Comparison of ENCODE assay signal across 8 cellular contexts in the genomic region with DNA sequence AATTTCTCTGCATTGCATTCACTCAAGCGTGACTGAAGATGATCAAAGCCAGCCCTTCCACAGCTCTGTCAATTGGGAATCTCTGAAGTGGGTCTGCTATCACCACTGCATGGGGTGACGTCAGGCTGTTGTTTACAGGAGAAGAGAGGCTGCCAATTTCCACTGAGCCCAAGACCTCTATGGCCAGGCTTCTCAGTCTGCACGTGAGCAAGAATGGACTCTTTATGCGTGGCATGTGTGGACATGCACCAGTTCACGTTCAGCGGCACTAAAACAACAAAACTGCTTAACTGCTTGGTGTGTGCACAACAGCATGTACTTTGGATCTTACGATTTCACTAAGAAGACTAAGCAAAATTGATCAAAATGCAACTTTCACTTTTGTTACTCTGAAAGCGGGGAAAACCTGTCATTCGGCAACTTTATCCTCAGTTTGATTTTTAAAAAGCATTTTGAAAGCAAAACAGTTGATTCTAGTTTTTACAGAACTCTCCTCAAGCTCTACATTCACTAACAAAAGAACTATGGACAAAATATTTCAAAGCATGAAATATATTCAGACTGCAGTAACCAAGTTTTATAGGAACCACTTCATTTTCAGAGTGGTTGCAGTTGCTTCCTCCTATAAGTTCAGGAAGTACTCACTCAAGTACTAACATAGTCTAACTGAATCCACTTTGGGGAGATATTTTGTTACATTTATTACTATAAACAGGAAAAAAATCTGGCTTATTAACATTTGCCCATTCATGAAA.
A peak's percentile ranks its signal among the peaks of the same experiment; 100 is the strongest.
DNase-seq lines count a peak whose midpoint lies in the region; ATAC-seq and TF ChIP-seq lines count a peak whose summit lies in the region.

No MANE protein-coding gene starts in this region.

- H3K36me3 Mint-ChIP-seq in HFFc6 (ENCODE audit: low read depth): peaks cover 7% of the 10 kb centered on the region

- no peaks in the 10 kb centered on the region for H3K9me3 ChIP-seq in OCI-LY1 (ENCODE audit: low read length)

- peak overlapping the region; percentile 63 for H3K9ac ChIP-seq in OCI-LY1 (ENCODE audit: low read length)

- H2AFZ ChIP-seq in OCI-LY1 (ENCODE audit: low read length): no peak overlapping the region

- H3K27ac ChIP-seq in C4-2B: peak overlapping the region; percentile 39; the same call in 1 of the 2 replicates
- H3K27ac ChIP-seq in OCI-LY1 (ENCODE audit: low read depth, low read length, poor library complexity, severe bottlenecking): peak overlapping the region; percentile 99
- peak overlapping the region; percentile 6 for H3K27ac ChIP-seq in foreskin keratinocyte

- TF ChIP-seq CTCF in C4-2B (conservative IDR thresholded peaks at IDR 0.05) (no peak), HFFc6 (IDR thresholded peaks at IDR 0.05) (no peak), OCI-LY1 (IDR thresholded peaks at IDR 0.05; ENCODE audit: low read length) (no peak), foreskin keratinocyte (conservative IDR thresholded peaks at IDR 0.05) (no peak)

- peaks cover 11% of the 10 kb centered on the region; the same call in 1 of the 2 replicates for H3F3A ChIP-seq in OCI-LY1 (ENCODE audit: insufficient read depth, low read length)

- no peaks in the 10 kb centered on the region for H4K20me1 ChIP-seq in OCI-LY1 (ENCODE audit: insufficient read depth, low read length)

- peaks cover 51% of the 10 kb centered on the region for H3K4me1 Mint-ChIP-seq in HFFc6 (ENCODE audit: low read depth)

- DNase-seq in HFFc6 (peak; percentile 66), foreskin keratinocyte (peak in 1 of 2 donors; percentile 56), occipital lobe (lab: John Stamatoyannopoulos, UW) (peak; percentile 58), SKM-1 treated with dmso at 0.1 percent for 144 hours (lab: John Stamatoyannopoulos, UW; ENCODE audit: unreplicated experiment) (no peak)
- peak; percentile 21 for DNase-seq in activated effector memory CD4-positive, alpha-beta T cell treated with Interleukin-2 at 50 U/mL for 16 hours

- H3K9me3 Mint-ChIP-seq in HFFc6: no peaks in the 10 kb centered on the region

- no peaks in the 10 kb centered on the region for H3K9me2 ChIP-seq in OCI-LY1 (ENCODE audit: low read depth, low read length)

- H3K36me3 ChIP-seq in OCI-LY1 (ENCODE audit: insufficient read depth, low read length): peaks cover 6% of the 10 kb centered on the region; the same call in 1 of the 2 replicates

- H3K79me2 ChIP-seq in OCI-LY1 (ENCODE audit: insufficient read depth, low read length): peaks cover 16% of the 10 kb centered on the region; the same call in 1 of the 2 replicates

- H3K4me3 ChIP-seq in OCI-LY1 (ENCODE audit: low read depth, low read length, poor library complexity, severe bottlenecking): peak overlapping the region; percentile 52

- H3K4me2 ChIP-seq in OCI-LY1 (ENCODE audit: low read length): peak overlapping the region; percentile 68

- peak overlapping the region; percentile 94 for H3K27ac Mint-ChIP-seq in HFFc6

- H3K4me1 ChIP-seq in OCI-LY1 (ENCODE audit: insufficient read depth, low read length, severe bottlenecking): peaks cover 100% of the 10 kb centered on the region
- H3K4me1 ChIP-seq in foreskin keratinocyte: peaks cover 21% of the 10 kb centered on the region

- ATAC-seq in foreskin keratinocyte (peak; percentile 59), HG02852 (IDR thresholded peaks at IDR 0.05; ENCODE audit: unreplicated experiment) (no peak)

- peak overlapping the region; percentile 88 for H3K4me3 Mint-ChIP-seq in HFFc6

- H3K27me3 ChIP-seq in OCI-LY1 (ENCODE audit: insufficient read depth, low read length): no peaks in the 10 kb centered on the region
- H3K27me3 ChIP-seq in foreskin keratinocyte: no peaks in the 10 kb centered on the region

- H3K27me3 Mint-ChIP-seq in HFFc6 (ENCODE audit: insufficient read depth): peaks cover 3% of the 10 kb centered on the region; the same call in 1 of the 2 replicates

Comparison
In these comparisons a context has a peak if more than half of its experiments do, and no peak if none do; other contexts are left out.
1. H3K27ac ChIP-seq: peak in every context shown above with its lines; median percentile 99 in OCI-LY1; 39 in C4-2B; 6 in foreskin keratinocyte.